11 cellular contexts compared by ENCODE assay signal in genomic region chr13:73223372-73223781, GRCh38.
DNase-seq lines count a peak whose midpoint lies in the region; ATAC-seq, FAIRE-seq and TF ChIP-seq lines count a peak whose summit lies in the region.
"Had no signal": no experiment of that assay in that cellular context is flagged by ENCODE, and none has a peak within 500 bp of the region (broad histone marks: within the 10 kb centered on the region; RNA-seq: fewer than 3 reads in every experiment).

No MANE protein-coding gene starts in this region.

- no peak overlapping the region for H3K4me3 Mint-ChIP-seq in activated T-helper 17 cell treated with anti-CD3 and anti-CD28 coated beads, Interleukin-2, amount 50 U/mL, for 72 hours
- H3K4me3 Mint-ChIP-seq: IgD-negative memory B cell, naive B cell had no signal

- peak; percentile 17 for DNase-seq in GM20000 (ENCODE audit: low spot score)
- no peak for DNase-seq in RCC 7860 (ENCODE audit: low spot score)
- DNase-seq in coronary artery (ENCODE audit: low spot score), result no peak
- no peak for DNase-seq in NCI-H1694 (lab: John Stamatoyannopoulos, UW)
- DNase-seq in stimulated activated naive CD4-positive, alpha-beta T cell treated with Interleukin-2 at 50 U/mL for 16 hours (lab: John Stamatoyannopoulos, UW), result no peak
- DNase-seq: naive B cell had no signal

- peak; percentile 98 for ATAC-seq in GM18520 (IDR thresholded peaks at IDR 0.05; ENCODE audit: unreplicated experiment)
- peak; percentile 79 for ATAC-seq in HG03108 (IDR thresholded peaks at IDR 0.05; ENCODE audit: unreplicated experiment)
- ATAC-seq in activated T-helper 17 cell treated with anti-CD3 and anti-CD28 coated beads, Interleukin-2, amount 50 U/mL, for 72 hours (replicated peaks), result peak; percentile 84
- ATAC-seq: Right ventricle myocardium inferior had no signal

- H3K4me1 Mint-ChIP-seq in activated T-helper 17 cell treated with anti-CD3 and anti-CD28 coated beads, Interleukin-2, amount 50 U/mL, for 72 hours, result peaks cover 6% of the 10 kb centered on the region
- H3K4me1 Mint-ChIP-seq: IgD-negative memory B cell, naive B cell had no signal

- H3K4me3 ChIP-seq in coronary artery, result no peak overlapping the region

- no peak overlapping the region for H3K27ac Mint-ChIP-seq in activated T-helper 17 cell treated with anti-CD3 and anti-CD28 coated beads, Interleukin-2, amount 50 U/mL, for 72 hours
- H3K27ac Mint-ChIP-seq: IgD-negative memory B cell had no signal

- H3K27ac ChIP-seq in coronary artery, result no peak overlapping the region

- H3K27me3 Mint-ChIP-seq in activated T-helper 17 cell treated with anti-CD3 and anti-CD28 coated beads, Interleukin-2, amount 50 U/mL, for 72 hours, result peaks cover 9% of the 10 kb centered on the region
- H3K27me3 Mint-ChIP-seq: IgD-negative memory B cell, naive B cell had no signal

- FAIRE-seq in RCC 7860 (lab: Jason Lieb, UNC), result no peak

- no peaks in the 10 kb centered on the region for H3K9me3 Mint-ChIP-seq in activated T-helper 17 cell treated with anti-CD3 and anti-CD28 coated beads, Interleukin-2, amount 50 U/mL, for 72 hours

- TF ChIP-seq CTCF in GM20000 (IDR thresholded peaks at IDR 0.05; ENCODE audit: extremely low read depth, missing control alignments) (no peak), coronary artery (IDR thresholded peaks at IDR 0.05) (no peak)

- no peaks in the 10 kb centered on the region for H3K36me3 Mint-ChIP-seq in activated T-helper 17 cell treated with anti-CD3 and anti-CD28 coated beads, Interleukin-2, amount 50 U/mL, for 72 hours (ENCODE audit: low read depth)
- H3K36me3 Mint-ChIP-seq: IgD-negative memory B cell, naive B cell had no signal
